In genomic region chr2:237048595-237048994, GRCh38 we compare ENCODE assay signal across 27 cellular contexts.
"Had no signal": no experiment of that assay in that cellular context is flagged by ENCODE, and none has a peak within 500 bp of the region (broad histone marks: within the 10 kb centered on the region; RNA-seq: fewer than 3 reads in every experiment).

No MANE protein-coding gene starts in this region.

- H3K4me3 ChIP-seq: ascending aorta, breast epithelium, cardiac muscle cell, colonic mucosa had no signal

- H3K27me3 ChIP-seq: ascending aorta, breast epithelium, cardiac muscle cell, colonic mucosa had no signal

- H3K36me3 ChIP-seq: ascending aorta, breast epithelium, cardiac muscle cell, colonic mucosa had no signal

- H3K4me1 ChIP-seq: ascending aorta, breast epithelium, colonic mucosa had no signal

- H3K27ac ChIP-seq: ascending aorta, breast epithelium, cardiac muscle cell, colonic mucosa had no signal

- DNase-seq: activated CD4-positive, alpha-beta memory T cell treated with anti-CD3 and anti-CD28 coated beads, Interleukin-2, amount 10 ng/mL, durations not matched to agents 7 days and 5 days; activated CD4-positive, alpha-beta T cell treated with anti-CD3 and anti-CD28 coated beads for 1 hour; activated CD4-positive, alpha-beta T cell treated with anti-CD3 and anti-CD28 coated beads for 4 hours; activated CD4-positive, alpha-beta T cell treated with anti-CD3 and anti-CD28 coated beads, Interleukin-2, amount 10 ng/mL, durations not matched to agents 7 days and 5 days; activated CD4-positive, alpha-beta T cell treated with anti-CD3 and anti-CD28 coated beads, Interleukin-2, amount 50 U/mL, for 4 hours; activated CD8-positive, alpha-beta memory T cell treated with anti-CD3 and anti-CD28 coated beads, Interleukin-2, amount 50 U/mL, for 48 hours; activated gamma-delta T cell; activated naive CD4-positive, alpha-beta T cell; activated naive CD4-positive, alpha-beta T cell treated with anti-CD3 and anti-CD28 coated beads, Interleukin-2, amount 10 ng/mL, durations not matched to agents 7 days and 5 days; activated naive CD8-positive, alpha-beta T cell treated with anti-CD3 and anti-CD28 coated beads, Interleukin-2, amount 10 ng/mL, durations not matched to agents 7 days and 5 days; activated T-cell treated with anti-CD3 and anti-CD28 coated beads for 4 hours; activated T-cell treated with anti-CD3 and anti-CD28 coated beads, Interleukin-2, amount 50 U/mL, for 24 hours; activated T-cell treated with anti-CD3 and anti-CD28 coated beads, Interleukin-2, amount 50 U/mL, for 72 hours; central memory CD4-positive, alpha-beta T cell; cerebellar nuclear complex; colonic mucosa; effector CD8-positive, alpha-beta T cell; foreskin fibroblast; head of caudate nucleus; T-helper 17 cell had no signal

- ATAC-seq: activated naive CD4-positive, alpha-beta T cell treated with anti-CD3 and anti-CD28 coated beads, Interleukin-2, amount 50 U/mL, for 72 hours; activated T-cell treated with anti-CD3 and anti-CD28 coated beads, Interleukin-2, amount 50 U/mL, for 72 hours; esophagus mucosa; T-helper 17 cell had no signal

- H3K9me3 ChIP-seq: colonic mucosa had no signal

- FAIRE-seq: endometrium, frontal cortex had no signal
